1 cellular context compared by ENCODE assay signal in genomic region chr7:37310322-37311080, GRCh38.
TF ChIP-seq lines count a peak whose summit lies in the region.

No MANE protein-coding gene starts in this region.

TF ChIP-seq in GM12878, 131 proteins besides CTCF, POLR2A, EP300 and RAD21 (continued from another document):
- TF ChIP-seq, protein P1, sequence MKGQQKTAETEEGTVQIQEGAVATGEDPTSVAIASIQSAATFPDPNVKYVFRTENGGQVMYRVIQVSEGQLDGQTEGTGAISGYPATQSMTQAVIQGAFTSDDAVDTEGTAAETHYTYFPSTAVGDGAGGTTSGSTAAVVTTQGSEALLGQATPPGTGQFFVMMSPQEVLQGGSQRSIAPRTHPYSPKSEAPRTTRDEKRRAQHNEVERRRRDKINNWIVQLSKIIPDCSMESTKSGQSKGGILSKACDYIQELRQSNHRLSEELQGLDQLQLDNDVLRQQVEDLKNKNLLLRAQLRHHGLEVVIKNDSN (IDR thresholded peaks at IDR 0.05; ENCODE audit: borderline replicate concordance, extremely low read length, insufficient read depth, low read depth, low read length) = no peak
- TF ChIP-seq ZBTB40 (IDR thresholded peaks at IDR 0.05; ENCODE audit: borderline replicate concordance) = no peak
